ENCODE assay signal across 8 cellular contexts in genomic region chr1:51236548-51237312, GRCh38.
A peak's percentile ranks its signal among the peaks of the same experiment; 100 is the strongest.
DNase-seq lines count a peak whose midpoint lies in the region; ATAC-seq and TF ChIP-seq lines count a peak whose summit lies in the region.

No MANE protein-coding gene starts in this region.

- no peak for TF ChIP-seq CTCF in GM12875 (IDR thresholded peaks at IDR 0.05; ENCODE audit: borderline replicate concordance, insufficient read depth, low read depth, low read length)

- H3K27ac ChIP-seq in epithelial cell of prostate (peak overlapping the region; percentile 92), mucosa of rectum (ENCODE audit: low read depth in 2 of 2, low read length in 2 of 2) (peak overlapping the region; percentile 95 to 98)

- H3K4me1 ChIP-seq in mucosa of rectum (ENCODE audit: control insufficient read depth in 2 of 2, insufficient read depth in 2 of 2, low read length in 2 of 2): peaks cover 25 to 30% of the 10 kb centered on the region in 2 donors

- no peaks in the 10 kb centered on the region for H3K36me3 ChIP-seq in mucosa of rectum (ENCODE audit: control insufficient read depth in 2 of 2, insufficient read depth in 2 of 2, low read length in 2 of 2)

- H3K9ac ChIP-seq in mucosa of rectum (ENCODE audit: low read depth in 1 of 2, low read length in 2 of 2): peak overlapping the region; percentile 99 to 100

- H3K27me3 ChIP-seq in mucosa of rectum (ENCODE audit: control insufficient read depth in 2 of 2, insufficient read depth in 2 of 2, low read length in 2 of 2): no peaks in the 10 kb centered on the region

- no peaks in the 10 kb centered on the region for H3K9me3 ChIP-seq in mucosa of rectum (ENCODE audit: control insufficient read depth in 2 of 2, low read length in 2 of 2)

- H3K4me3 ChIP-seq in GM12875 (ENCODE audit: low read depth, low read length) (peak overlapping the region; percentile 97), mucosa of rectum (ENCODE audit: low read length in 2 of 2) (peak overlapping the region; percentile 98 to 99)

- peak; percentile 2 for ATAC-seq in HG02763 (IDR thresholded peaks at IDR 0.05; ENCODE audit: unreplicated experiment)

- DNase-seq in NCI-H2081 (lab: John Stamatoyannopoulos, UW): peak; percentile 57 to 76
- peak; percentile 81 for DNase-seq in activated CD8-positive, alpha-beta memory T cell treated with anti-CD3 and anti-CD28 coated beads for 24 hours
- no peak for DNase-seq in epithelial cell of prostate (ENCODE audit: low read depth, low spot score)
- DNase-seq in stimulated activated naive CD4-positive, alpha-beta T cell (lab: John Stamatoyannopoulos, UW): peak; percentile 21 to 73 (median 44)
- no peak for DNase-seq in SKM-1 treated with dmso at 0.1 percent for 144 hours (lab: John Stamatoyannopoulos, UW; ENCODE audit: unreplicated experiment)

Comparison
In these comparisons a context has a peak if more than half of its experiments do, and no peak if none do; other contexts are left out.
1. DNase-seq: peak in NCI-H2081 (2 of 2), activated CD8-positive, alpha-beta memory T cell treated with anti-CD3 and anti-CD28 coated beads for 24 hours (single experiment) and stimulated activated naive CD4-positive, alpha-beta T cell (6 of 6); none in epithelial cell of prostate (single experiment) and SKM-1 treated with dmso at 0.1 percent for 144 hours (single experiment).